In genomic region chr10:17989908-17990767, GRCh38 we compare ENCODE assay signal across 9 cellular contexts. TPM values are rescaled to one million over a fixed set of nuclear protein-coding genes. Genes with fewer than 3 reads are reported as not detected.
DNase-seq lines count a peak whose midpoint lies in the region; ATAC-seq and TF ChIP-seq lines count a peak whose summit lies in the region.
"Had no signal": no experiment of that assay in that cellular context is flagged by ENCODE, and none has a peak within 500 bp of the region (broad histone marks: within the 10 kb centered on the region; RNA-seq: fewer than 3 reads in every experiment).

No MANE protein-coding gene starts in this region.

- no peak for TF ChIP-seq CTCF in left ventricle myocardium inferior (IDR thresholded peaks at IDR 0.05; ENCODE audit: borderline replicate concordance)
- TF ChIP-seq CTCF in prostate gland (IDR thresholded peaks at IDR 0.05) = no peak

- H3K27me3 ChIP-seq in left ventricle myocardium inferior (ENCODE audit: low read depth) = no peaks in the 10 kb centered on the region
- no peaks in the 10 kb centered on the region for H3K27me3 ChIP-seq in prostate gland (replicated peaks; ENCODE audit: insufficient read depth)
- H3K27me3 ChIP-seq: esophagus squamous epithelium had no signal

- TF ChIP-seq POLR2A in erythroblast (IDR thresholded peaks at IDR 0.05; ENCODE audit: low read length) (no peak), prostate gland (IDR thresholded peaks at IDR 0.05) (no peak)

- peak; percentile 92 for ATAC-seq in GM21737 (IDR thresholded peaks at IDR 0.05; ENCODE audit: unreplicated experiment)

- 72% methylated on average over 6 of the region's 6 CpGs for WGBS in prostate gland

- H3K4me1 ChIP-seq in left ventricle myocardium inferior (no peaks in the 10 kb centered on the region), prostate gland (replicated peaks) (no peaks in the 10 kb centered on the region)
- H3K4me1 ChIP-seq: esophagus squamous epithelium had no signal

- no peak overlapping the region for H3K4me3 ChIP-seq in left ventricle myocardium inferior
- H3K4me3 ChIP-seq in prostate gland = no peak overlapping the region
- H3K4me3 ChIP-seq: esophagus squamous epithelium had no signal

- DNase-seq in EL (peak; percentile 91), HS-5 (ENCODE audit: low read depth) (peak; percentile 77), fibroblast of peridontal ligament (ENCODE audit: extremely low read depth) (peak; percentile 82), left ventricle myocardium inferior (no peak), NCI-H2107 treated with DMSO at 0.1 percent for 48 hours (lab: John Stamatoyannopoulos, UW; ENCODE audit: unreplicated experiment) (no peak), erythroblast (lab: John Stamatoyannopoulos, UW) (no peak), prostate gland (ENCODE audit: low spot score) (no peak)
- DNase-seq: esophagus squamous epithelium had no signal

- H3K9me3 ChIP-seq in left ventricle myocardium inferior (replicated peaks) = no peaks in the 10 kb centered on the region
- no peaks in the 10 kb centered on the region for H3K9me3 ChIP-seq in prostate gland
- H3K9me3 ChIP-seq: esophagus squamous epithelium had no signal

- intact Hi-C loops in left ventricle myocardium inferior (cut with micrococcal nuclease) = no loop called here
- intact Hi-C loops in prostate gland (cut with DNase I) = no loop called here

- H3K27ac ChIP-seq in left ventricle myocardium inferior (replicated peaks) (no peak overlapping the region), prostate gland (no peak overlapping the region)
- H3K27ac ChIP-seq: esophagus squamous epithelium had no signal

- H3K36me3 ChIP-seq in left ventricle myocardium inferior (no peaks in the 10 kb centered on the region), prostate gland (no peaks in the 10 kb centered on the region)
- H3K36me3 ChIP-seq: esophagus squamous epithelium had no signal

RNA-seq across cellular contexts. Expression of gene SLC39A12, which starts 38.4 kb away (rescaled TPM):
- total RNA-seq in left ventricle myocardium inferior (not detected), prostate gland (not detected)
- total RNA-seq: esophagus squamous epithelium had no signal

Comparison
In these comparisons a context has a peak if more than half of its experiments do, and no peak if none do; other contexts are left out.
1. DNase-seq: peak in EL (single experiment), HS-5 (single experiment) and fibroblast of peridontal ligament (single experiment); none in left ventricle myocardium inferior (single experiment), NCI-H2107 treated with DMSO at 0.1 percent for 48 hours (single experiment), erythroblast (0 of 2) and prostate gland (single experiment).